ENCODE assay signal across 1 cellular context in the genomic region with DNA sequence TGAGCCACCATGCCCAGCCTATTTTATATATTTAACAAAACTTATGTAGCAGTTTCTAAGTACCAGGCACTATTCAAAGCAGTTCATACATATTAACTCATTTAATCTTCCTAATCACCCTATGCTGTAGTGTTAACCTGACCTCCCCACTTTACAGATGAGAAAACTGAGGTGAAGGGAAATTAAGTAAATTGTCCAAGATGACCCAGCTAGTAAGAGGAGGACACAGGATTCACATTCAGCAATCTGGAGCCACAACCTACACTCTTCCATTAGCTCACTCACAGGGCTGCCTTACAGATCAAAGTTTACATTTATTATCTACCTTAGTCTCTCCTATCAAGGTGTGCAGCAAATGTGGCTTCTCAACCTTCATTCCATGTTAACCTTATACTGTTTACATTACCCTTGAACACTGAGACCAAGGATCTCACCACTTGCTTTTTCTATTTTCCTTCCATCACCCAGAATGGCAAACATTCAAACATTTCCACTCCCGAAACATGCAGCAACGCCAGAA.
TF ChIP-seq lines count a peak whose summit lies in the region.

No MANE protein-coding gene starts in this region.

TF ChIP-seq in IMR-90, 13 proteins besides CTCF, POLR2A, EP300 and RAD21:
- no peak for TF ChIP-seq RFX5 (IDR thresholded peaks at IDR 0.05; ENCODE audit: low read depth, low read length)
- no peak for TF ChIP-seq USF2 (IDR thresholded peaks at IDR 0.05; ENCODE audit: low read depth, low read length)
- TF ChIP-seq ELK1 (IDR thresholded peaks at IDR 0.05; ENCODE audit: borderline replicate concordance, low read depth, low read length): no peak
- no peak for TF ChIP-seq CEBPB (IDR thresholded peaks at IDR 0.05; ENCODE audit: low read depth, low read length)
- TF ChIP-seq FOS (IDR thresholded peaks at IDR 0.05; ENCODE audit: low read depth, low read length): no peak
- TF ChIP-seq NFE2L2 (IDR thresholded peaks at IDR 0.05; ENCODE audit: low read depth, low read length): no peak
- no peak for TF ChIP-seq BHLHE40 (IDR thresholded peaks at IDR 0.05; ENCODE audit: low read depth, low read length)
- no peak for TF ChIP-seq MXI1 (IDR thresholded peaks at IDR 0.05; ENCODE audit: borderline replicate concordance, low read depth, low read length)
- TF ChIP-seq CHD1 (IDR thresholded peaks at IDR 0.05; ENCODE audit: low read depth, low read length): no peak
- no peak for TF ChIP-seq RCOR1 (IDR thresholded peaks at IDR 0.05; ENCODE audit: insufficient replicate concordance, low read length)
- no peak for TF ChIP-seq MAZ (IDR thresholded peaks at IDR 0.05; ENCODE audit: borderline replicate concordance, low read depth, low read length)
- TF ChIP-seq MAFK (IDR thresholded peaks at IDR 0.05; ENCODE audit: low read depth, low read length): no peak
- TF ChIP-seq SMC3 (IDR thresholded peaks at IDR 0.05; ENCODE audit: low read depth, low read length): no peak
TF ChIP-seq in IMR-90: peak in this region for 0.
